22 cellular contexts compared by ENCODE assay signal in genomic region chr7:73652541-73652949, GRCh38. TPM values are rescaled to one million over a fixed set of nuclear protein-coding genes. Genes with fewer than 3 reads are reported as not detected.
"Had no signal": no experiment of that assay in that cellular context is flagged by ENCODE, and none has a peak within 500 bp of the region (broad histone marks: within the 10 kb centered on the region; RNA-seq: fewer than 3 reads in every experiment).

No MANE protein-coding gene starts in this region.

- FAIRE-seq: astrocyte had no signal

- H3K4me3 ChIP-seq: adrenal gland, breast epithelium, left lung, ovary, psoas muscle, stomach had no signal

- H3K36me3 ChIP-seq: adrenal gland, breast epithelium, left lung, ovary, stomach had no signal

- H3K27me3 ChIP-seq: ovary had no signal

- H3K4me1 ChIP-seq: psoas muscle had no signal

- DNase-seq: activated CD4-positive, alpha-beta T cell treated with anti-CD3 and anti-CD28 coated beads, Interleukin-2, amount 50 U/mL, for 4 hours; activated gamma-delta T cell; adrenal gland; effector CD8-positive, alpha-beta T cell; hippocampal formation; islet precursor cell; left lung; naive B cell; ovary; psoas muscle; stimulated activated CD4-positive, alpha-beta T cell treated with anti-CD3 and anti-CD28 coated beads, Interleukin-4, amount 100 ng/mL, for 24 hours; stomach; T-helper 2 cell had no signal

- H3K9me3 ChIP-seq: adrenal gland, breast epithelium, left lung, ovary, psoas muscle, stomach had no signal

- ATAC-seq: activated naive CD4-positive, alpha-beta T cell treated with anti-CD3 and anti-CD28 coated beads, Interleukin-2, amount 50 U/mL, for 72 hours; left lung; sciatic nerve; stimulated activated effector memory CD8-positive, alpha-beta T cell treated with anti-CD3 and anti-CD28 coated beads, Interleukin-12 subunit alpha, Interleukin-12 subunit beta, amount 100 ng/mL, for 72 hours had no signal

- H3K27ac ChIP-seq: adrenal gland, breast epithelium, left lung, ovary, psoas muscle, stomach had no signal

RNA-seq across cellular contexts. Expression of gene MLXIPL, which starts 28.2 kb away (rescaled TPM):
- total RNA-seq: activated CD8-positive, alpha-beta memory T cell treated with anti-CD3 and anti-CD28 coated beads for 36 hours; activated naive CD4-positive, alpha-beta T cell treated with anti-CD3 and anti-CD28 coated beads, Interleukin-2, amount 50 U/mL, for 72 hours; fibroblast of villous mesenchyme; glomerular endothelial cell; temporal lobe had no signal
